Comparison of ENCODE assay signal across 22 cellular contexts in the genomic region with DNA sequence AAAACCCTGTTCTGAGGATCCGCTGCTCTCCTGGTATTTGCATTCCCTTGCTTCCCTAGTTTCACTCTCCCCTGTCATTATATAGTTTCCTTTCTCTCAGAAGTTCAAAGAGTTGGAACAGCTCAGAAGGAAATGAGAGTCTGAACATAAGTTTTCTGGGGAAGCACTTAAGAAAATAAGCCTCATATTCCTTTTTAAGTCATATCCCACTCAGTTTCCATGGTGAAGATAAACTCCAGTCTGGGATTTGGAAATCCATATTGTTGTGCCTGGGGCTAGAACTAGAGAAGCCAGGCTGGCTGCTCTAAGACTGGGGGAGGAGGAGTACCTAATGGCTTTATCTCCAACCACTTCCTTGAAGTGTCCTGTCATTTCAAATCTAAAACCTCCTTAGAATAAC.
"Had no signal": no experiment of that assay in that cellular context is flagged by ENCODE, and none has a peak within 500 bp of the region (broad histone marks: within the 10 kb centered on the region; RNA-seq: fewer than 3 reads in every experiment).

No MANE protein-coding gene starts in this region.

- H3K4me1 Mint-ChIP-seq: activated naive CD4-positive, alpha-beta T cell treated with anti-CD3 and anti-CD28 coated beads, Interleukin-2, amount 50 U/mL, for 24 hours; immature natural killer cell; naive thymus-derived CD8-positive, alpha-beta T cell; stimulated activated memory B cell treated with anti-CD40 and anti-IgM and Interleukin-4, amounts not matched to agents 10 μg/mL and 1 μg/mL and 100 μg/mL, for 72 hours had no signal

- ATAC-seq: activated CD4-positive, CD25-positive, alpha-beta regulatory T cell treated with anti-CD3 and anti-CD28 coated beads, Interleukin-2, amount 50 U/mL, for 24 hours; activated CD8-positive, alpha-beta T cell treated with anti-CD3 and anti-CD28 coated beads, Interleukin-2, amount 10 ng/mL, durations not matched to agents 7 days and 5 days; effector memory CD8-positive, alpha-beta T cell; left lobe of liver; naive thymus-derived CD8-positive, alpha-beta T cell had no signal

- H3K36me3 Mint-ChIP-seq: activated naive CD4-positive, alpha-beta T cell treated with anti-CD3 and anti-CD28 coated beads, Interleukin-2, amount 50 U/mL, for 24 hours; immature natural killer cell; naive thymus-derived CD8-positive, alpha-beta T cell; neural progenitor cell; stimulated activated memory B cell treated with anti-CD40 and anti-IgM and Interleukin-4, amounts not matched to agents 10 μg/mL and 1 μg/mL and 100 μg/mL, for 72 hours had no signal

- H3K9me3 Mint-ChIP-seq: activated naive CD4-positive, alpha-beta T cell treated with anti-CD3 and anti-CD28 coated beads, Interleukin-2, amount 50 U/mL, for 24 hours; effector memory CD8-positive, alpha-beta T cell; naive thymus-derived CD8-positive, alpha-beta T cell; neural progenitor cell had no signal

- H3K4me3 Mint-ChIP-seq: activated CD8-positive, alpha-beta T cell treated with anti-CD3 and anti-CD28 coated beads, Interleukin-2, amount 10 ng/mL, durations not matched to agents 7 days and 5 days; activated naive CD4-positive, alpha-beta T cell treated with anti-CD3 and anti-CD28 coated beads, Interleukin-2, amount 50 U/mL, for 24 hours; effector memory CD8-positive, alpha-beta T cell; immature natural killer cell; naive thymus-derived CD8-positive, alpha-beta T cell; neural progenitor cell; stimulated activated memory B cell treated with anti-CD40 and anti-IgM and Interleukin-4, amounts not matched to agents 10 μg/mL and 1 μg/mL and 100 μg/mL, for 72 hours had no signal

- H3K27me3 Mint-ChIP-seq: activated naive CD4-positive, alpha-beta T cell treated with anti-CD3 and anti-CD28 coated beads, Interleukin-2, amount 50 U/mL, for 24 hours; stimulated activated memory B cell treated with anti-CD40 and anti-IgM and Interleukin-4, amounts not matched to agents 10 μg/mL and 1 μg/mL and 100 μg/mL, for 72 hours had no signal

- H3K27ac Mint-ChIP-seq: activated CD8-positive, alpha-beta T cell treated with anti-CD3 and anti-CD28 coated beads, Interleukin-2, amount 10 ng/mL, durations not matched to agents 7 days and 5 days; activated naive CD4-positive, alpha-beta T cell treated with anti-CD3 and anti-CD28 coated beads, Interleukin-2, amount 50 U/mL, for 24 hours; effector memory CD8-positive, alpha-beta T cell; immature natural killer cell; naive thymus-derived CD8-positive, alpha-beta T cell; neural progenitor cell; stimulated activated memory B cell treated with anti-CD40 and anti-IgM and Interleukin-4, amounts not matched to agents 10 μg/mL and 1 μg/mL and 100 μg/mL, for 72 hours had no signal

- DNase-seq: activated CD4-positive, alpha-beta T cell treated with anti-CD3 and anti-CD28 coated beads, Interleukin-2, amount 50 U/mL, for 1 hour; activated CD8-positive, alpha-beta T cell treated with anti-CD3 and anti-CD28 coated beads, Interleukin-2, amount 10 ng/mL, durations not matched to agents 7 days and 5 days; activated gamma-delta T cell treated with Interleukin-2 at 50 U/mL for 16 hours; adrenal gland; central memory CD4-positive, alpha-beta T cell; dorsolateral prefrontal cortex; effector memory CD8-positive, alpha-beta T cell; esophagus squamous epithelium; foreskin fibroblast; immature natural killer cell; naive thymus-derived CD8-positive, alpha-beta T cell; retina; sigmoid colon; stimulated activated CD4-positive, alpha-beta T cell treated with anti-CD3 and anti-CD28 coated beads, Interleukin-15, amount 100 ng/mL, for 24 hours; stomach; T-helper 2 cell; uterus had no signal
